20 cellular contexts compared by ENCODE assay signal in genomic region chr13:40247845-40248244, GRCh38.
DNase-seq lines count a peak whose midpoint lies in the region; ATAC-seq and TF ChIP-seq lines count a peak whose summit lies in the region.
"Had no signal": no experiment of that assay in that cellular context is flagged by ENCODE, and none has a peak within 500 bp of the region (broad histone marks: within the 10 kb centered on the region; RNA-seq: fewer than 3 reads in every experiment).

No MANE protein-coding gene starts in this region.

- H3K4me3 ChIP-seq in lower lobe of right lung = no peak overlapping the region
- H3K4me3 ChIP-seq: GM23338, spleen, tibial nerve had no signal

- no peak overlapping the region for H3K27ac ChIP-seq in lower lobe of right lung
- H3K27ac ChIP-seq: 22Rv1, spleen, tibial nerve had no signal

- intact Hi-C loops in lower lobe of right lung (cut with DNase I) = no loop called here

- H3K9me3 ChIP-seq in lower lobe of right lung = no peaks in the 10 kb centered on the region

- CTCF ChIA-PET in GM10248 (lab: Yijun Ruan, JAX) = interaction anchor here (1.0 kb wide), 1 partner anchor 26 kb away, joined by 3 read pairs; no protein-coding TSS in a partner anchor

- ATAC-seq in activated CD4-positive, CD25-positive, alpha-beta regulatory T cell treated with anti-CD3 and anti-CD28 coated beads, Interleukin-2, amount 50 U/mL, for 24 hours = peak; percentile 66 to 80
- ATAC-seq in lower lobe of right lung = no peak
- no peak for ATAC-seq in GM18498 (IDR thresholded peaks at IDR 0.05; ENCODE audit: unreplicated experiment)
- ATAC-seq: GM23338 had no signal

- no peaks in the 10 kb centered on the region for H3K36me3 ChIP-seq in lower lobe of right lung
- H3K36me3 ChIP-seq: spleen, tibial nerve had no signal

- no peaks in the 10 kb centered on the region for H3K4me1 ChIP-seq in lower lobe of right lung

- no peak for DNase-seq in activated CD4-positive, CD25-positive, alpha-beta regulatory T cell treated with anti-CD3 and anti-CD28 coated beads, Interleukin-2, amount 50 U/mL, for 72 hours
- DNase-seq in GM10248 (ENCODE audit: extremely low spot score) = peak; percentile 17
- peak; percentile 86 for DNase-seq in amniotic epithelial cell (ENCODE audit: low read depth)
- DNase-seq in iris pigment epithelial cell (ENCODE audit: low read depth) = peak; percentile 45
- no peak for DNase-seq in SKM-1 (lab: John Stamatoyannopoulos, UW; ENCODE audit: unreplicated experiment)
- DNase-seq in lower lobe of right lung = no peak
- DNase-seq: effector CD8-positive, alpha-beta T cell; EL; immature natural killer cell; KG1; NCI-H1092; NCI-H2081 treated with DMSO at 0.1 percent for 48 hours; NCI-H524; Right ventricle myocardium superior; spleen had no signal

- POLR2A ChIA-PET in GM10248 (lab: Yijun Ruan, JAX) = no interaction called here

- no peak for TF ChIP-seq CTCF in GM10248 (IDR thresholded peaks at IDR 0.05; ENCODE audit: control extremely low read depth, extremely low read depth, low read depth, missing control alignments)
- TF ChIP-seq CTCF in lower lobe of right lung (IDR thresholded peaks at IDR 0.05) = no peak

- H3K27me3 ChIP-seq in lower lobe of right lung (ENCODE audit: low read depth) = no peaks in the 10 kb centered on the region
- H3K27me3 ChIP-seq: spleen, tibial nerve had no signal

Comparison
In these comparisons a context has a peak if more than half of its experiments do, and no peak if none do; other contexts are left out.
1. ATAC-seq: peak in activated CD4-positive, CD25-positive, alpha-beta regulatory T cell treated with anti-CD3 and anti-CD28 coated beads, Interleukin-2, amount 50 U/mL, for 24 hours (2 of 2); none in lower lobe of right lung (0 of 2) and GM18498 (single experiment).
2. DNase-seq: peak in GM10248 (single experiment), amniotic epithelial cell (single experiment) and iris pigment epithelial cell (single experiment); none in activated CD4-positive, CD25-positive, alpha-beta regulatory T cell treated with anti-CD3 and anti-CD28 coated beads, Interleukin-2, amount 50 U/mL, for 72 hours (single experiment), SKM-1 (single experiment) and lower lobe of right lung (single experiment).